Comparison of ENCODE assay signal across 10 cellular contexts in the genomic region with DNA sequence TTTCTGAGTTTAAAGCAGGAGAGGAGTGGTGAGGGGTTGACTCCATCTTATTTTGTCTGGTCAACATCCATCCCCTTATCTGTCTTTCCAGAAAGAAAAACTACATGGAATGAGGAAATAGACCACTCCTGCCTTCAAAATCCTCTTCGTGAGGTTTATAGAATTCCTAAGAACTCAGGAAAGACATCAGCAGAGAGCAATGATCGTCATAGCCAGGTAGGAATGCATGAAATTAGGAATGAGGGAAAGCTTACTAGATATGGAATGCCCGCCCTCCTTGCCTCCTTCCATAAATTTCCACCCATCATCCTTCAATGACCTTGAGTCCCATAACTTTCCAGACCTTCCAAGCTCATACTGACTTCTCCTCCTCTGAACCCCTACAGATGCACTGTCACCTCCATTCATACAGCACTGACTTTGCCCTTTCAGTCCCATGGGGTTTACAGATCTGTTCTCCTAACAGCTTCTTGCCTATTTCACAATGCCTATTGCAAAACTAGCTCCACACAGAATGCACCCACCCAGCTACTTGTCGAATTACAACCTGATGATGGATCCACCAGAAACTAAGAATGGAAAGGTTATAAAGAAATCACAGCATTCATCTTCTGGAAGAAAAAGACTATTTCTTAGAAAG.
DNase-seq lines count a peak whose midpoint lies in the region; ATAC-seq and TF ChIP-seq lines count a peak whose summit lies in the region.
"Had no signal": no experiment of that assay in that cellular context is flagged by ENCODE, and none has a peak within 500 bp of the region (broad histone marks: within the 10 kb centered on the region; RNA-seq: fewer than 3 reads in every experiment).

No MANE protein-coding gene starts in this region.

- no peaks in the 10 kb centered on the region for H3K27me3 ChIP-seq in rectal smooth muscle tissue (ENCODE audit: control insufficient read depth, insufficient read depth, low read length)

- TF ChIP-seq CTCF in fibroblast of mammary gland (conservative IDR thresholded peaks at IDR 0.05; ENCODE audit: control insufficient read depth, insufficient read depth, low read depth, low read length) = no peak

- H3K9ac ChIP-seq in rectal smooth muscle tissue (ENCODE audit: low read length) = no peak overlapping the region

- no peak overlapping the region for H3K4me3 ChIP-seq in fibroblast of mammary gland (ENCODE audit: control insufficient read depth, low read depth, low read length)
- H3K4me3 ChIP-seq in rectal smooth muscle tissue (ENCODE audit: low read length) = no peak overlapping the region

- peaks cover 25% of the 10 kb centered on the region for H3K36me3 ChIP-seq in rectal smooth muscle tissue (ENCODE audit: control insufficient read depth, insufficient read depth, low read length)
- H3K36me3 ChIP-seq: WERI-Rb-1 had no signal

- peak overlapping the region; percentile 62 for H3K27ac ChIP-seq in rectal smooth muscle tissue (ENCODE audit: low read depth, low read length)
- H3K27ac ChIP-seq: WERI-Rb-1 had no signal

- peaks cover 41% of the 10 kb centered on the region for H3K4me1 ChIP-seq in rectal smooth muscle tissue (ENCODE audit: control insufficient read depth, insufficient read depth, low read length)

- DNase-seq in CD1c-positive myeloid dendritic cell (ENCODE audit: extremely low spot score) (peak; percentile 53), NOMO-1 treated with dmso at 0.1 percent for 144 hours (lab: John Stamatoyannopoulos, UW; ENCODE audit: unreplicated experiment) (peak; percentile 57), fibroblast of mammary gland (ENCODE audit: low read depth) (peak; percentile 91), epidermal melanocyte (ENCODE audit: insufficient read length, low spot score) (no peak), NCI-H1417 treated with DMSO at 0.1 percent for 48 hours (lab: John Stamatoyannopoulos, UW) (no peak)
- no peak for DNase-seq in activated CD4-positive, alpha-beta T cell treated with anti-CD3 and anti-CD28 coated beads for 48 hours
- DNase-seq: DMS 273 treated with DMSO at 0.1 percent for 48 hours, WERI-Rb-1 had no signal

- no peak for ATAC-seq in GM19395 (IDR thresholded peaks at IDR 0.05; ENCODE audit: unreplicated experiment)

Comparison
In these comparisons a context has a peak if more than half of its experiments do, and no peak if none do; other contexts are left out.
1. DNase-seq: peak in CD1c-positive myeloid dendritic cell (single experiment), NOMO-1 treated with dmso at 0.1 percent for 144 hours (single experiment) and fibroblast of mammary gland (single experiment); none in epidermal melanocyte (single experiment), activated CD4-positive, alpha-beta T cell treated with anti-CD3 and anti-CD28 coated beads for 48 hours (single experiment) and NCI-H1417 treated with DMSO at 0.1 percent for 48 hours (single experiment).